8 cellular contexts compared by ENCODE assay signal in the genomic region with DNA sequence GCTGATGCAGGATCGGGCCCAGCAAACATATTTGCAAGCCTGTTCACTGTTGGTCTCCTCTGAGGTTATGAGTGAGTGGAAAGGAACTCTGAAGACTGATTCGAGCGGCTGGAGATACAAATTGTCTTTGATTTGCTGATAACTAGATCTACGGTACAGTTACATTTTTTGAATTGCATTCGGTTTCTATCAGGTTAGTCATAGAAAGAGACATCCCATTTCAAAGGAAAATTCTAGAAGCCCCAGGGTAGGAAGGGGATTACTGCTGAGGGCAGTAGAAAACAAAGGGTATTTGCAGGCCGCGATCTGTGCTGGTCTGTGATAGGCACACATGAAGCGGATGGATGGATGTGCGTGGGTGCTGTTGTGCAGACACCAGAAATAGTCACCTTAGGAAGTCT.
DNase-seq lines count a peak whose midpoint lies in the region; ATAC-seq, FAIRE-seq and TF ChIP-seq lines count a peak whose summit lies in the region.

No MANE protein-coding gene starts in this region.

- H3K27me3 Mint-ChIP-seq in osteocyte (ENCODE audit: unreplicated experiment) = no peaks in the 10 kb centered on the region
- H3K27me3 Mint-ChIP-seq in naive thymus-derived CD4-positive, alpha-beta T cell = no peaks in the 10 kb centered on the region

- no peak overlapping the region for H3K4me3 ChIP-seq in naive thymus-derived CD4-positive, alpha-beta T cell (ENCODE audit: low read length)

- CTCF ChIA-PET in naive thymus-derived CD4-positive, alpha-beta T cell (lab: Charles Lee) = interaction anchor here (0.9 to 1.8 kb wide), 2 partner anchors 10 to 336 kb away, joined by 3 to 11 read pairs; no protein-coding TSS in a partner anchor

- no peak for ATAC-seq in naive thymus-derived CD4-positive, alpha-beta T cell
- no peak for ATAC-seq in GM18520 (IDR thresholded peaks at IDR 0.05; ENCODE audit: unreplicated experiment)
- no peak for ATAC-seq in HG03432 (IDR thresholded peaks at IDR 0.05; ENCODE audit: unreplicated experiment)

- no peaks in the 10 kb centered on the region for H3K9me3 ChIP-seq in naive thymus-derived CD4-positive, alpha-beta T cell (ENCODE audit: control insufficient read depth in 2 of 3, low read length in 3 of 3)

- no peaks in the 10 kb centered on the region for H3K36me3 Mint-ChIP-seq in osteocyte (ENCODE audit: unreplicated experiment)
- peaks cover 5 to 54% (median 18%) of the 10 kb centered on the region in 5 donors for H3K36me3 Mint-ChIP-seq in naive thymus-derived CD4-positive, alpha-beta T cell

- H3K4me1 Mint-ChIP-seq in osteocyte (ENCODE audit: unreplicated experiment) = peaks cover 69% of the 10 kb centered on the region
- H3K4me1 Mint-ChIP-seq in naive thymus-derived CD4-positive, alpha-beta T cell = peaks cover 0 to 62% (median 9%) of the 10 kb centered on the region in 7 donors

- peak overlapping the region; percentile 75 for H3K27ac ChIP-seq in epithelial cell of prostate
- no peak overlapping the region for H3K27ac ChIP-seq in naive thymus-derived CD4-positive, alpha-beta T cell (ENCODE audit: low read depth, low read length)

- no peaks in the 10 kb centered on the region for H3K4me1 ChIP-seq in naive thymus-derived CD4-positive, alpha-beta T cell (ENCODE audit: control insufficient read depth in 2 of 2, insufficient read depth in 2 of 2, low read length in 2 of 2)

- peaks cover 0 to 15% (median 0%) of the 10 kb centered on the region in 3 experiments for H3K36me3 ChIP-seq in naive thymus-derived CD4-positive, alpha-beta T cell (ENCODE audit: control insufficient read depth in 2 of 3, insufficient read depth in 3 of 3, low read length in 3 of 3)

- no peak overlapping the region for H3K4me3 Mint-ChIP-seq in osteocyte (ENCODE audit: unreplicated experiment)
- peak overlapping the region in 1 of 10 donors; percentile 46 for H3K4me3 Mint-ChIP-seq in naive thymus-derived CD4-positive, alpha-beta T cell

- H3K27ac Mint-ChIP-seq in osteocyte (ENCODE audit: unreplicated experiment) = peak overlapping the region; percentile 58
- peak overlapping the region in 1 of 9 donors; percentile 82 for H3K27ac Mint-ChIP-seq in naive thymus-derived CD4-positive, alpha-beta T cell

- H3K27me3 ChIP-seq in naive thymus-derived CD4-positive, alpha-beta T cell (ENCODE audit: control insufficient read depth in 2 of 2, insufficient read depth in 2 of 2, low read length in 2 of 2) = no peaks in the 10 kb centered on the region

- peak; percentile 64 for FAIRE-seq in RCC 7860 (lab: Jason Lieb, UNC)

- POLR2A ChIA-PET in naive thymus-derived CD4-positive, alpha-beta T cell (lab: Charles Lee) = no interaction called here

- peak; percentile 83 for DNase-seq in AG08395 (ENCODE audit: low spot score)
- peak; percentile 83 for DNase-seq in RCC 7860 (ENCODE audit: low spot score)
- no peak for DNase-seq in epithelial cell of prostate (ENCODE audit: low read depth, low spot score)
- no peak for DNase-seq in osteocyte (ENCODE audit: extremely low spot score, unreplicated experiment)
- no peak for DNase-seq in naive thymus-derived CD4-positive, alpha-beta T cell
- DNase-seq in SHP77 (lab: John Stamatoyannopoulos, UW) = no peak

- intact Hi-C loops in naive thymus-derived CD4-positive, alpha-beta T cell (cut with micrococcal nuclease) = loop anchor here in 1 of 2 donors (5.0 to 10.0 kb wide), 3 partner anchors 186 to 463 kb away; partner anchors contain the start of genes ARL8B and EDEM1

- H3K9me3 Mint-ChIP-seq in osteocyte (ENCODE audit: unreplicated experiment) = no peaks in the 10 kb centered on the region
- H3K9me3 Mint-ChIP-seq in naive thymus-derived CD4-positive, alpha-beta T cell = no peaks in the 10 kb centered on the region

- TF ChIP-seq CTCF in osteocyte (IDR thresholded peaks at IDR 0.05) = no peak

Comparison
In these comparisons a context has a peak if more than half of its experiments do, and no peak if none do; other contexts are left out.
1. DNase-seq: peak in AG08395 (single experiment) and RCC 7860 (single experiment); none in epithelial cell of prostate (single experiment), osteocyte (single experiment), naive thymus-derived CD4-positive, alpha-beta T cell (0 of 9) and SHP77 (0 of 2).